ENCODE assay signal across 10 cellular contexts in genomic region chr3:66722675-66723074, GRCh38.
A peak's percentile ranks its signal among the peaks of the same experiment; 100 is the strongest.
DNase-seq lines count a peak whose midpoint lies in the region; ATAC-seq, FAIRE-seq and TF ChIP-seq lines count a peak whose summit lies in the region.
"Had no signal": no experiment of that assay in that cellular context is flagged by ENCODE, and none has a peak within 500 bp of the region (broad histone marks: within the 10 kb centered on the region; RNA-seq: fewer than 3 reads in every experiment).

No MANE protein-coding gene starts in this region.

- no peak overlapping the region for H3K4me3 Mint-ChIP-seq in astrocyte (ENCODE audit: unreplicated experiment)
- H3K4me3 Mint-ChIP-seq in stimulated activated naive CD8-positive, alpha-beta T cell treated with anti-CD3 and anti-CD28 coated beads, Interleukin-15, amount 100 ng/mL, for 72 hours = no peak overlapping the region
- no peak overlapping the region for H3K4me3 Mint-ChIP-seq in CD4-positive, alpha-beta T cell
- H3K4me3 Mint-ChIP-seq: brain had no signal

- peak; percentile 63 for FAIRE-seq in astrocyte (lab: Jason Lieb, UNC)

- DNase-seq in HCEC 1CT (peak; percentile 96), astrocyte (ENCODE audit: low read depth) (peak; percentile 62), iPS-NIHi11 (ENCODE audit: low spot score) (peak; percentile 26), testis (peak; percentile 18), suprapubic skin (ENCODE audit: low spot score in 2 of 2) (no peak)
- no peak for DNase-seq in stimulated activated naive CD8-positive, alpha-beta T cell treated with anti-CD3 and anti-CD28 coated beads, Interleukin-15, amount 100 ng/mL, for 72 hours
- no peak for DNase-seq in CD4-positive, alpha-beta T cell
- DNase-seq: activated CD8-positive, alpha-beta memory T cell treated with anti-CD3 and anti-CD28 coated beads for 24 hours had no signal

- H3K36me3 Mint-ChIP-seq in astrocyte (ENCODE audit: low read depth, unreplicated experiment) = no peaks in the 10 kb centered on the region
- no peaks in the 10 kb centered on the region for H3K36me3 Mint-ChIP-seq in CD4-positive, alpha-beta T cell (ENCODE audit: low read depth)
- H3K36me3 Mint-ChIP-seq: brain had no signal

- H3K4me1 ChIP-seq in astrocyte (ENCODE audit: insufficient read depth, low read length) (peaks cover 7% of the 10 kb centered on the region), testis (no peaks in the 10 kb centered on the region), suprapubic skin (peaks cover 7% of the 10 kb centered on the region)

- no peak for ATAC-seq in stimulated activated naive CD8-positive, alpha-beta T cell treated with anti-CD3 and anti-CD28 coated beads, Interleukin-15, amount 100 ng/mL, for 72 hours
- no peak for ATAC-seq in GM21526 (IDR thresholded peaks at IDR 0.05; ENCODE audit: low FRiP score, unreplicated experiment)
- ATAC-seq in CD4-positive, alpha-beta T cell (ENCODE audit: poor library complexity) = no peak

- H3K4me3 ChIP-seq in astrocyte (ENCODE audit: insufficient read depth, low read depth, low read length) = no peak overlapping the region
- H3K4me3 ChIP-seq in testis = no peak overlapping the region
- no peak overlapping the region for H3K4me3 ChIP-seq in suprapubic skin

- H2AFZ ChIP-seq in astrocyte (ENCODE audit: low read depth, low read length) = no peak overlapping the region

- CTCF ChIA-PET in CD4-positive, alpha-beta T cell (lab: Charles Lee) = no interaction called here

- H3K4me1 Mint-ChIP-seq in astrocyte (ENCODE audit: low read depth, unreplicated experiment) = peaks cover 19% of the 10 kb centered on the region
- no peaks in the 10 kb centered on the region for H3K4me1 Mint-ChIP-seq in stimulated activated naive CD8-positive, alpha-beta T cell treated with anti-CD3 and anti-CD28 coated beads, Interleukin-15, amount 100 ng/mL, for 72 hours
- no peaks in the 10 kb centered on the region for H3K4me1 Mint-ChIP-seq in CD4-positive, alpha-beta T cell (ENCODE audit: low read depth)
- H3K4me1 Mint-ChIP-seq: brain had no signal

- H3K27ac ChIP-seq in astrocyte (ENCODE audit: low read depth, low read length) (peak overlapping the region; percentile 46), testis (no peak overlapping the region), suprapubic skin (no peak overlapping the region)
- no peak overlapping the region for H3K27ac ChIP-seq in CD4-positive, alpha-beta T cell (ENCODE audit: low read depth, low read length)

- H4K20me1 ChIP-seq in astrocyte (ENCODE audit: insufficient read depth, low read length) = no peaks in the 10 kb centered on the region

- TF ChIP-seq POLR2A in testis (IDR thresholded peaks at IDR 0.05) (no peak), suprapubic skin (IDR thresholded peaks at IDR 0.05) (no peak)

- peak overlapping the region; percentile 47 for H3K27ac Mint-ChIP-seq in astrocyte (ENCODE audit: unreplicated experiment)
- H3K27ac Mint-ChIP-seq in stimulated activated naive CD8-positive, alpha-beta T cell treated with anti-CD3 and anti-CD28 coated beads, Interleukin-15, amount 100 ng/mL, for 72 hours = no peak overlapping the region
- no peak overlapping the region for H3K27ac Mint-ChIP-seq in CD4-positive, alpha-beta T cell
- H3K27ac Mint-ChIP-seq: brain had no signal

- H3K36me3 ChIP-seq in astrocyte (ENCODE audit: insufficient read depth, low read length) (no peaks in the 10 kb centered on the region), testis (ENCODE audit: low read depth, missing control alignments) (no peaks in the 10 kb centered on the region), suprapubic skin (no peaks in the 10 kb centered on the region)

- no peaks in the 10 kb centered on the region for H3K79me2 ChIP-seq in astrocyte (ENCODE audit: insufficient read depth, low read length)

- peaks cover 6% of the 10 kb centered on the region for H3K9me3 Mint-ChIP-seq in astrocyte (ENCODE audit: unreplicated experiment)
- no peaks in the 10 kb centered on the region for H3K9me3 Mint-ChIP-seq in stimulated activated naive CD8-positive, alpha-beta T cell treated with anti-CD3 and anti-CD28 coated beads, Interleukin-15, amount 100 ng/mL, for 72 hours
- no peaks in the 10 kb centered on the region for H3K9me3 Mint-ChIP-seq in CD4-positive, alpha-beta T cell

- no peak for TF ChIP-seq EP300 in suprapubic skin (IDR thresholded peaks at IDR 0.05)

- H3K27me3 ChIP-seq in astrocyte (ENCODE audit: insufficient read depth, low read length) = no peaks in the 10 kb centered on the region
- H3K27me3 ChIP-seq in testis = no peaks in the 10 kb centered on the region
- no peaks in the 10 kb centered on the region for H3K27me3 ChIP-seq in suprapubic skin
- no peaks in the 10 kb centered on the region for H3K27me3 ChIP-seq in CD4-positive, alpha-beta T cell (ENCODE audit: control insufficient read depth, insufficient read depth, low read length)

- WGBS in testis, 2 donors = 39 to 57% methylated on average over 2 of the region's 2 CpGs
- 49% methylated on average over 2 of the region's 2 CpGs for WGBS in suprapubic skin

- intact Hi-C loops in testis (cut with DNase I; ENCODE audit: low total_unique reads) = no loop called here
- intact Hi-C loops in CD4-positive, alpha-beta T cell (cut with DNase I, micrococcal nuclease) = loop anchor here in 1 of 2 experiments (5.0 kb wide), 1 partner anchor 295 kb away; no protein-coding TSS in a partner anchor

- TF ChIP-seq CTCF in astrocyte (IDR thresholded peaks at IDR 0.05; ENCODE audit: insufficient read depth, low read depth, low read length) (no peak), testis (IDR thresholded peaks at IDR 0.05) (no peak), suprapubic skin (IDR thresholded peaks at IDR 0.05) (no peak)
- TF ChIP-seq CTCF in CD4-positive, alpha-beta T cell (IDR thresholded peaks at IDR 0.05) = no peak

- H3K9ac ChIP-seq in astrocyte (ENCODE audit: low read length) = no peak overlapping the region

- H3K9me3 ChIP-seq in astrocyte (ENCODE audit: insufficient read depth, low read depth, low read length) = no peaks in the 10 kb centered on the region
- no peaks in the 10 kb centered on the region for H3K9me3 ChIP-seq in testis
- H3K9me3 ChIP-seq in suprapubic skin = no peaks in the 10 kb centered on the region
- H3K9me3 ChIP-seq in CD4-positive, alpha-beta T cell (ENCODE audit: control insufficient read depth, low read length) = no peaks in the 10 kb centered on the region

- H3K27me3 Mint-ChIP-seq in astrocyte (ENCODE audit: low read depth, unreplicated experiment) = no peaks in the 10 kb centered on the region
- H3K27me3 Mint-ChIP-seq in stimulated activated naive CD8-positive, alpha-beta T cell treated with anti-CD3 and anti-CD28 coated beads, Interleukin-15, amount 100 ng/mL, for 72 hours = peaks cover 18% of the 10 kb centered on the region
- peaks cover 10% of the 10 kb centered on the region for H3K27me3 Mint-ChIP-seq in CD4-positive, alpha-beta T cell
- H3K27me3 Mint-ChIP-seq: brain had no signal

- POLR2A ChIA-PET in CD4-positive, alpha-beta T cell (lab: Charles Lee) = no interaction called here

- peak overlapping the region; percentile 48 for H3K4me2 ChIP-seq in astrocyte (ENCODE audit: low read length)

Comparison
In these comparisons a context has a peak if more than half of its experiments do, and no peak if none do; other contexts are left out.
1. DNase-seq: peak in HCEC 1CT (single experiment), astrocyte (single experiment), iPS-NIHi11 (single experiment) and testis (single experiment); none in stimulated activated naive CD8-positive, alpha-beta T cell treated with anti-CD3 and anti-CD28 coated beads, Interleukin-15, amount 100 ng/mL, for 72 hours (0 of 2), suprapubic skin (0 of 2) and CD4-positive, alpha-beta T cell (0 of 10).